In the genomic region with DNA sequence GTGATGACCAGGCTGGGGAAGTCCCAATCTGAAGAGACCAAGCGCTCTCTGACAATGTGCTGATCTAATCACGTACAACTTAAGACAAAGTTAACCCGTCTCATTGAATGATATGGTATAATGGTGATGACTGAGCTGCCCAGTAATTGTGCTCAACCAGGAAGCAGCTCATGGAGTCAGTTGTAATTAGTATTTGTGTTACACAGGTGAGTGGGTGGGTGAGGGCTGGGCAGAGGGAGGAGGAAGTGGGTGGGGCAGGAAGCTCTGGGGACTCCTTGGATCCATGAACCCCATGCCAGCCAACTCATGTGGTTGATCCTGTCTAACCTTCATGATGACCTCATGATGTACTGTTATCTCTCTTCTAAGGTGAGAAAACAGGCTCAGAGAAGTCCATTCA, we compare ENCODE assay signal across 11 cellular contexts. TPM values are rescaled to one million over a fixed set of nuclear protein-coding genes. Genes with fewer than 3 reads are reported as not detected.
DNase-seq lines count a peak whose midpoint lies in the region; ATAC-seq and TF ChIP-seq lines count a peak whose summit lies in the region.
"Had no signal": no experiment of that assay in that cellular context is flagged by ENCODE, and none has a peak within 500 bp of the region (broad histone marks: within the 10 kb centered on the region; RNA-seq: fewer than 3 reads in every experiment).

No MANE protein-coding gene starts in this region.

- TF ChIP-seq CTCF in MM.1S (IDR thresholded peaks at IDR 0.05; ENCODE audit: low read length), result no peak

- H3K27ac Mint-ChIP-seq in activated CD4-positive, alpha-beta memory T cell treated with anti-CD3 and anti-CD28 coated beads, Interleukin-2, amount 10 ng/mL, durations not matched to agents 7 days and 5 days, result peak overlapping the region; percentile 64

- no peaks in the 10 kb centered on the region for H3K36me3 ChIP-seq in MM.1S (replicated peaks; ENCODE audit: insufficient read depth, low read length)
- H3K36me3 ChIP-seq: gastrocnemius medialis had no signal

- H3K27ac ChIP-seq in MM.1S (ENCODE audit: low read length), result no peak overlapping the region

- H3K9ac ChIP-seq in MM.1S (ENCODE audit: low read length), result no peak overlapping the region

- CTCF ChIA-PET in activated CD4-positive, alpha-beta memory T cell treated with anti-CD3 and anti-CD28 coated beads, Interleukin-2, amount 10 ng/mL, durations not matched to agents 7 days and 5 days (lab: Charles Lee), result interaction anchor here (0.8 to 2.8 kb wide), 3 partner anchors 29 to 69 kb away, joined by 3 to 18 read pairs (median 3); no protein-coding TSS in a partner anchor

- no peaks in the 10 kb centered on the region for H3K27me3 ChIP-seq in MM.1S (replicated peaks; ENCODE audit: insufficient read depth, low read length)
- H3K27me3 ChIP-seq: gastrocnemius medialis had no signal

- H3K4me1 Mint-ChIP-seq in activated CD4-positive, alpha-beta memory T cell treated with anti-CD3 and anti-CD28 coated beads, Interleukin-2, amount 10 ng/mL, durations not matched to agents 7 days and 5 days, result peaks cover 70% of the 10 kb centered on the region

- POLR2A ChIA-PET in activated CD4-positive, alpha-beta memory T cell treated with anti-CD3 and anti-CD28 coated beads, Interleukin-2, amount 10 ng/mL, durations not matched to agents 7 days and 5 days (lab: Charles Lee), result interaction anchor here (0.7 to 2.8 kb wide), 5 partner anchors 9 to 46 kb away, joined by 3 to 12 read pairs (median 3); no protein-coding TSS in a partner anchor

- peaks cover 9% of the 10 kb centered on the region for H3K36me3 Mint-ChIP-seq in activated CD4-positive, alpha-beta memory T cell treated with anti-CD3 and anti-CD28 coated beads, Interleukin-2, amount 10 ng/mL, durations not matched to agents 7 days and 5 days (ENCODE audit: low read depth)

- no peaks in the 10 kb centered on the region for H3K9me3 Mint-ChIP-seq in activated CD4-positive, alpha-beta memory T cell treated with anti-CD3 and anti-CD28 coated beads, Interleukin-2, amount 10 ng/mL, durations not matched to agents 7 days and 5 days

- no peak overlapping the region for H3K4me2 ChIP-seq in MM.1S (ENCODE audit: low read depth, low read length)

- peak; percentile 41 for DNase-seq in COLO668 (lab: John Stamatoyannopoulos, UW; ENCODE audit: unreplicated experiment)
- DNase-seq in HT-29 (ENCODE audit: low spot score), result peak; percentile 70
- DNase-seq in activated CD4-positive, alpha-beta memory T cell treated with anti-CD3 and anti-CD28 coated beads, Interleukin-2, amount 10 ng/mL, durations not matched to agents 7 days and 5 days, result no peak
- peak; percentile 54 for DNase-seq in kidney glomerular epithelial cell (lab: John Stamatoyannopoulos, UW)
- no peak for DNase-seq in MM.1S
- DNase-seq in DMS 273 treated with DMSO at 0.1 percent for 48 hours (lab: John Stamatoyannopoulos, UW), result no peak
- no peak for DNase-seq in SHP77 treated with DMSO at 0.1 percent for 48 hours (lab: John Stamatoyannopoulos, UW)
- DNase-seq: activated gamma-delta T cell, gastrocnemius medialis, NCI-H1105 had no signal

- H3K4me1 ChIP-seq in MM.1S (ENCODE audit: low read length), result peaks cover 20% of the 10 kb centered on the region

- peaks cover 19% of the 10 kb centered on the region for H3F3A ChIP-seq in MM.1S (ENCODE audit: insufficient read depth, low read length)

- H3K9me3 ChIP-seq in MM.1S (replicated peaks; ENCODE audit: insufficient read depth, low read length), result no peaks in the 10 kb centered on the region
- H3K9me3 ChIP-seq: gastrocnemius medialis had no signal

- no peak for ATAC-seq in HG03439 (IDR thresholded peaks at IDR 0.05; ENCODE audit: unreplicated experiment)
- ATAC-seq: gastrocnemius medialis had no signal

- no peak overlapping the region for H2AFZ ChIP-seq in MM.1S (ENCODE audit: low read length)

- no peaks in the 10 kb centered on the region for H3K9me2 ChIP-seq in MM.1S (replicated peaks; ENCODE audit: insufficient read depth, low read length)

- no peak overlapping the region for H3K4me3 Mint-ChIP-seq in activated CD4-positive, alpha-beta memory T cell treated with anti-CD3 and anti-CD28 coated beads, Interleukin-2, amount 10 ng/mL, durations not matched to agents 7 days and 5 days

- H3K79me2 ChIP-seq in MM.1S (ENCODE audit: low read length), result peaks cover 61% of the 10 kb centered on the region

- H4K20me1 ChIP-seq in MM.1S (ENCODE audit: insufficient read depth, low read length), result no peaks in the 10 kb centered on the region

- no peaks in the 10 kb centered on the region for H3K27me3 Mint-ChIP-seq in activated CD4-positive, alpha-beta memory T cell treated with anti-CD3 and anti-CD28 coated beads, Interleukin-2, amount 10 ng/mL, durations not matched to agents 7 days and 5 days

- H3K4me3 ChIP-seq in MM.1S (ENCODE audit: low read length), result no peak overlapping the region
- H3K4me3 ChIP-seq: gastrocnemius medialis had no signal

RNA-seq across cellular contexts. Expression of a gene that starts 8.7 kb away (rescaled TPM):
- total RNA-seq in HT-29 (2014; rRNA removed; shearing (Covaris generic)), result 71.6 and 77.6 TPM in 2 replicates
- total RNA-seq in activated CD4-positive, alpha-beta memory T cell treated with anti-CD3 and anti-CD28 coated beads, Interleukin-2, amount 10 ng/mL, durations not matched to agents 7 days and 5 days, result 10 to 100 TPM; 85.3 to 87.9 TPM

Comparison
In these comparisons a context has a peak if more than half of its experiments do, and no peak if none do; other contexts are left out.
1. DNase-seq: peak in COLO668 (single experiment), HT-29 (single experiment) and kidney glomerular epithelial cell (single experiment); none in activated CD4-positive, alpha-beta memory T cell treated with anti-CD3 and anti-CD28 coated beads, Interleukin-2, amount 10 ng/mL, durations not matched to agents 7 days and 5 days (single experiment), MM.1S (single experiment), DMS 273 treated with DMSO at 0.1 percent for 48 hours (single experiment) and SHP77 treated with DMSO at 0.1 percent for 48 hours (single experiment).